Comparison of ENCODE assay signal across 22 cellular contexts in the genomic region with DNA sequence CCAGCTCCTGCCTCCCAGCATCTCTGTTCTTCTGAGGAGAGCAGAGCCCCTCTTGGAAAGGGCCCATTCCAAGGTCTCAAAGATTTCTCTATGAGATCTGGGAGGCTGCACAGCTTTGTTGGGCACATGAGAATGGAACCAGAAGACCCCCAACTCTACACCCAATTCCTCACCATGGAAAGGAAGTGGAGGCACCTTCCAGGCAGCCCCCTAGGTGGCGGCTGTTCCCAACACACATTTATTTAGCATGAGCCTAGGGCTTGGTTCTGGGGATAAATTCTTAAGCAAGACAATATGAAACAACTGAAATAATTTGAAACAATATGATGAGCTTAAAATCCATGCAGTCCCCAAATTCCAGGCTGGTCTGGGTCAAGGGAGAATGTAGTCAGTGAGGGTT.
"Had no signal": no experiment of that assay in that cellular context is flagged by ENCODE, and none has a peak within 500 bp of the region (broad histone marks: within the 10 kb centered on the region; RNA-seq: fewer than 3 reads in every experiment).

No MANE protein-coding gene starts in this region.

- H3K27ac Mint-ChIP-seq: activated B cell treated with CpG ODN at 0.5 μM for 24 hours; activated CD4-positive, alpha-beta T cell treated with anti-CD3 and anti-CD28 coated beads for 36 hours; activated naive CD8-positive, alpha-beta T cell treated with anti-CD3 and anti-CD28 coated beads for 36 hours; nephron progenitor cell; stimulated activated naive B cell treated with anti-CD40 and anti-IgM and Interleukin-4, amounts not matched to agents 10 μg/mL and 1 μg/mL and 100 μg/mL, for 72 hours had no signal

- H3K9me3 ChIP-seq: esophagus muscularis mucosa, gastrocnemius medialis, mucosa of descending colon, transverse colon, uterus had no signal

- FAIRE-seq: bronchial epithelial cell, endothelial cell of umbilical vein had no signal

- DNase-seq: activated B cell treated with CpG ODN at 0.5 μM for 24 hours; activated CD4-positive, alpha-beta T cell treated with anti-CD3 and anti-CD28 coated beads for 36 hours; activated CD4-positive, alpha-beta T cell treated with anti-CD3 and anti-CD28 coated beads, Interleukin-2, amount 50 U/mL, for 48 hours; activated naive CD4-positive, alpha-beta T cell treated with Interleukin-2 at 50 U/mL for 16 hours; activated naive CD8-positive, alpha-beta T cell treated with anti-CD3 and anti-CD28 coated beads for 36 hours; activated T-cell treated with anti-CD3 and anti-CD28 coated beads, Interleukin-2, amount 50 U/mL, for 48 hours; effector CD4-positive, alpha-beta T cell; gastrocnemius medialis; hypothalamus; mesenchymal stem cell; mucosa of descending colon; nephron progenitor cell; nucleus accumbens; stimulated activated CD4-positive, alpha-beta T cell treated with anti-CD3 and anti-CD28 coated beads, Interleukin-2, amount 100 ng/mL, for 48 hours; stimulated activated CD8-positive, alpha-beta memory T cell treated with anti-CD3 and anti-CD28 coated beads, Interleukin-4, amount 100 ng/mL, for 48 hours; stimulated activated naive B cell treated with anti-CD40 and anti-IgM and Interleukin-4, amounts not matched to agents 10 μg/mL and 1 μg/mL and 100 μg/mL, for 72 hours; T-helper 9 cell; transverse colon; uterus had no signal

- H3K27me3 Mint-ChIP-seq: activated CD4-positive, alpha-beta T cell treated with anti-CD3 and anti-CD28 coated beads for 36 hours; activated naive CD8-positive, alpha-beta T cell treated with anti-CD3 and anti-CD28 coated beads for 36 hours; stimulated activated naive B cell treated with anti-CD40 and anti-IgM and Interleukin-4, amounts not matched to agents 10 μg/mL and 1 μg/mL and 100 μg/mL, for 72 hours had no signal

- H3K4me3 ChIP-seq: esophagus muscularis mucosa, gastrocnemius medialis, mucosa of descending colon, transverse colon, uterus had no signal

- ATAC-seq: activated CD4-positive, alpha-beta T cell treated with anti-CD3 and anti-CD28 coated beads for 36 hours; gastrocnemius medialis; mucosa of descending colon; stimulated activated naive B cell treated with anti-CD40 and anti-IgM and Interleukin-4, amounts not matched to agents 10 μg/mL and 1 μg/mL and 100 μg/mL, for 72 hours had no signal

- H3K4me1 Mint-ChIP-seq: activated B cell treated with CpG ODN at 0.5 μM for 24 hours; activated CD4-positive, alpha-beta T cell treated with anti-CD3 and anti-CD28 coated beads for 36 hours; activated naive CD8-positive, alpha-beta T cell treated with anti-CD3 and anti-CD28 coated beads for 36 hours; stimulated activated naive B cell treated with anti-CD40 and anti-IgM and Interleukin-4, amounts not matched to agents 10 μg/mL and 1 μg/mL and 100 μg/mL, for 72 hours had no signal

- H3K36me3 ChIP-seq: esophagus muscularis mucosa, gastrocnemius medialis, transverse colon, uterus had no signal

- H3K4me1 ChIP-seq: gastrocnemius medialis, transverse colon, uterus had no signal

- H3K9me3 Mint-ChIP-seq: activated B cell treated with CpG ODN at 0.5 μM for 24 hours; activated naive CD8-positive, alpha-beta T cell treated with anti-CD3 and anti-CD28 coated beads for 36 hours; nephron progenitor cell; stimulated activated naive B cell treated with anti-CD40 and anti-IgM and Interleukin-4, amounts not matched to agents 10 μg/mL and 1 μg/mL and 100 μg/mL, for 72 hours had no signal

- H3K27ac ChIP-seq: esophagus muscularis mucosa, gastrocnemius medialis, transverse colon, uterus had no signal

- H3K36me3 Mint-ChIP-seq: activated naive CD8-positive, alpha-beta T cell treated with anti-CD3 and anti-CD28 coated beads for 36 hours; stimulated activated naive B cell treated with anti-CD40 and anti-IgM and Interleukin-4, amounts not matched to agents 10 μg/mL and 1 μg/mL and 100 μg/mL, for 72 hours had no signal

- H3K27me3 ChIP-seq: esophagus muscularis mucosa, gastrocnemius medialis, transverse colon, uterus had no signal

- H3K4me3 Mint-ChIP-seq: activated B cell treated with CpG ODN at 0.5 μM for 24 hours; activated CD4-positive, alpha-beta T cell treated with anti-CD3 and anti-CD28 coated beads for 36 hours; activated naive CD8-positive, alpha-beta T cell treated with anti-CD3 and anti-CD28 coated beads for 36 hours; nephron progenitor cell; stimulated activated naive B cell treated with anti-CD40 and anti-IgM and Interleukin-4, amounts not matched to agents 10 μg/mL and 1 μg/mL and 100 μg/mL, for 72 hours had no signal
